ENCODE assay signal across 8 cellular contexts in the genomic region with DNA sequence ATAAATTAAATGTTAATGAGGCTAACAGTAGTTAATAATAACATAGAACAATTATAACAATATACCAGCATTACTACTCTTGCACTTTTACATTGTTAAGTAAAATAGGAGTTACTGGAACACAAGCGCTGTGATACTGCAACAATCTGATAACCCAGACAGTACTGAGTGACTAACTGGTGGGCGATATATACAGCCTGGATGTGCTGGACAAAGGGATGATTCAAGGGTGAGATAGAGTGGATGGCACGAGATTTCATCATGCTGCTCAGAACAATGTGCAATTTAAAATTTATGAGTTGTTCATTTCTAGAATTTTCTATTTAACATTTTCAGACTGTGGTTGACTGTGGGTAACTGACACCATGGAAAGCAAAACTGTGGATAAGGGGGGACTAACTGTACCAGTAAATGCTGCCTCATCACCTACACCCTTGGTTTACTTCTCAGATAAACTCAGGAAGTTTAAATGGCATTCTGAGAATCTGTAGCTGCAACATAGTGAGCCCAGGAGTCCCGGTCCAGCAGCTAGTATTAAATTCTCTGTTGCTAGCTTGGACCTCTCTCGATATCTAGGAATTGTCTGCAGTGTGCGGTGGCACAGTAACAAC. TPM values are rescaled to one million over a fixed set of nuclear protein-coding genes. Genes with fewer than 3 reads are reported as not detected.
DNase-seq lines count a peak whose midpoint lies in the region; ATAC-seq, FAIRE-seq and TF ChIP-seq lines count a peak whose summit lies in the region.
"Not testable (repeated sequence)": the region's sequence is repeated elsewhere in the genome, so short reads cannot be mapped to it uniquely, and the experiment has no call there.

No MANE protein-coding gene starts in this region.

- not testable (repeated sequence) for H4K91ac ChIP-seq in IMR-90 (ENCODE audit: insufficient read depth, low read depth, low read length)

- not testable (repeated sequence) for H3K27ac ChIP-seq in IMR-90 (ENCODE audit: insufficient read depth, low read length); K562 (ENCODE audit: extremely low read depth, low read depth, low read length); psoas muscle

- H3K9me3 ChIP-seq in IMR-90 (ENCODE audit: control insufficient read depth, insufficient read depth, low read length); K562 (replicated peaks; ENCODE audit: control insufficient read depth, insufficient read depth, low read depth, low read length); psoas muscle: not testable (repeated sequence)

- CTCF ChIA-PET in IMR-90 (lab: Yijun Ruan, JAX); activated CD8-positive, alpha-beta memory T cell treated with anti-CD3 and anti-CD28 coated beads, Interleukin-2, amount 10 ng/mL, durations not matched to agents 7 days and 5 days (lab: Charles Lee); K562 (lab: Yijun Ruan, JAX; ENCODE audit: low intra/inter-chr PET ratio): not testable (repeated sequence)

- TF ChIP-seq RAD21 in IMR-90 (IDR thresholded peaks at IDR 0.05; ENCODE audit: low read length); K562 (CRISPR knock-in tag; conservative IDR thresholded peaks at IDR 0.05 in 1 of 2, IDR thresholded peaks at IDR 0.05 in 1 of 2): not testable (repeated sequence)

- H3K4ac ChIP-seq in IMR-90 (ENCODE audit: low read depth, low read length): not testable (repeated sequence)

- not testable (repeated sequence) for H3K36me3 Mint-ChIP-seq in activated CD8-positive, alpha-beta memory T cell treated with anti-CD3 and anti-CD28 coated beads, Interleukin-2, amount 10 ng/mL, durations not matched to agents 7 days and 5 days; activated T-helper 17 cell treated with anti-CD3 and anti-CD28 coated beads, Interleukin-2, amount 50 U/mL, for 72 hours (ENCODE audit: low read depth)

- not testable (repeated sequence) for H3K9me3 Mint-ChIP-seq in activated CD8-positive, alpha-beta memory T cell treated with anti-CD3 and anti-CD28 coated beads, Interleukin-2, amount 10 ng/mL, durations not matched to agents 7 days and 5 days (ENCODE audit: low read depth); activated T-helper 17 cell treated with anti-CD3 and anti-CD28 coated beads, Interleukin-2, amount 50 U/mL, for 72 hours

- not testable (repeated sequence) for H3K27me3 ChIP-seq in IMR-90 (ENCODE audit: control insufficient read depth, insufficient read depth, low read length); K562 (ENCODE audit: control insufficient read depth in 2 of 2, insufficient read depth in 2 of 2, low read length in 2 of 2); psoas muscle (ENCODE audit: insufficient read depth in 3 of 3, low read length in 2 of 3)

- H2AK9ac ChIP-seq in IMR-90 (replicated peaks; ENCODE audit: low read depth, low read length, poor library complexity): not testable (repeated sequence)

- BruUV-seq in IMR-90 (replicated peaks; lab: Mats Ljungman, UMichigan); K562 (replicated peaks; lab: Mats Ljungman, UMichigan): not testable (repeated sequence)

- H3K14ac ChIP-seq in IMR-90 (replicated peaks; ENCODE audit: low read depth, low read length): not testable (repeated sequence)

- not testable (repeated sequence) for H4K20me1 ChIP-seq in IMR-90 (ENCODE audit: insufficient read depth, low read length); K562 (replicated peaks; ENCODE audit: control insufficient read depth, insufficient read depth, low read length)

- not testable (repeated sequence) for H2BK120ac ChIP-seq in IMR-90 (ENCODE audit: low read depth, low read length)

- H4K8ac ChIP-seq in IMR-90 (ENCODE audit: low read depth in 2 of 2, low read length in 2 of 2): not testable (repeated sequence)

- not testable (repeated sequence) for H2AFZ ChIP-seq in IMR-90 (replicated peaks; ENCODE audit: low read length, poor library complexity); K562 (ENCODE audit: low read depth, low read length)

- H2AK5ac ChIP-seq in IMR-90 (ENCODE audit: low read depth, low read length): not testable (repeated sequence)

- not testable (repeated sequence) for H3K4me1 Mint-ChIP-seq in activated CD8-positive, alpha-beta memory T cell treated with anti-CD3 and anti-CD28 coated beads, Interleukin-2, amount 10 ng/mL, durations not matched to agents 7 days and 5 days; activated T-helper 17 cell treated with anti-CD3 and anti-CD28 coated beads, Interleukin-2, amount 50 U/mL, for 72 hours

- H3K9me1 ChIP-seq in IMR-90 (ENCODE audit: insufficient read depth, low read length); K562 (ENCODE audit: control insufficient read depth, insufficient read depth, low read length): not testable (repeated sequence)

- H3K18ac ChIP-seq in IMR-90 (ENCODE audit: low read depth, low read length): not testable (repeated sequence)

- not testable (repeated sequence) for H3K56ac ChIP-seq in IMR-90 (ENCODE audit: extremely low read depth, insufficient read depth, low read length)

- TF ChIP-seq EP300 in K562 (IDR thresholded peaks at IDR 0.05; ENCODE audit: low read length): not testable (repeated sequence)

- H3K27me3 Mint-ChIP-seq in activated CD8-positive, alpha-beta memory T cell treated with anti-CD3 and anti-CD28 coated beads, Interleukin-2, amount 10 ng/mL, durations not matched to agents 7 days and 5 days; activated T-helper 17 cell treated with anti-CD3 and anti-CD28 coated beads, Interleukin-2, amount 50 U/mL, for 72 hours: not testable (repeated sequence)

- dilution Hi-C loops in IMR-90 (cut with HindIII; ENCODE audit: low sequenced_read_pairs, unreplicated experiment): not testable (repeated sequence)

- POLR2A ChIA-PET in IMR-90 (lab: Charles Lee; ENCODE audit: unreplicated experiment); K562 (lab: Yijun Ruan, JAX): not testable (repeated sequence)

- in situ Hi-C loops in IMR-90 (cut with MboI; ENCODE audit: low sequenced_read_pairs); K562 (cut with MboI): not testable (repeated sequence)

- not testable (repeated sequence) for H3K79me2 ChIP-seq in K562 (ENCODE audit: control insufficient read depth, insufficient read depth, low read length)

- not testable (repeated sequence) for H3K23ac ChIP-seq in IMR-90 (ENCODE audit: low read depth, low read length)

- not testable (repeated sequence) for TF ChIP-seq POLR2A in IMR-90 (IDR thresholded peaks at IDR 0.05; ENCODE audit: low read depth, low read length); K562 (conservative IDR thresholded peaks at IDR 0.05)

- not testable (repeated sequence) for H3K9ac ChIP-seq in IMR-90 (ENCODE audit: low read depth, low read length); K562 (ENCODE audit: insufficient read depth in 1 of 2, low read depth in 2 of 2, low read length in 2 of 2)

- intact Hi-C loops in IMR-90 (cut with micrococcal nuclease); K562 (cut with micrococcal nuclease); Right ventricle myocardium superior (cut with DNase I); psoas muscle (cut with DNase I): not testable (repeated sequence)

- not testable (repeated sequence) for H2BK15ac ChIP-seq in IMR-90 (ENCODE audit: low read depth, low read length)

- TF ChIP-seq CTCF in IMR-90 (conservative IDR thresholded peaks at IDR 0.05; ENCODE audit: low read depth, low read length); K562 (IDR thresholded peaks at IDR 0.05 in 2 of 3, conservative IDR thresholded peaks at IDR 0.05 in 1 of 3; ENCODE audit: insufficient read depth in 2 of 3, low read depth in 1 of 3, low read length in 3 of 3); psoas muscle (IDR thresholded peaks at IDR 0.05): not testable (repeated sequence)

- not testable (repeated sequence) for H2BK5ac ChIP-seq in IMR-90 (ENCODE audit: low read depth, low read length, poor library complexity, severe bottlenecking)

- not testable (repeated sequence) for H2BK20ac ChIP-seq in IMR-90 (ENCODE audit: low read depth, low read length)

- H3K36me3 ChIP-seq in IMR-90 (ENCODE audit: control insufficient read depth, insufficient read depth, low read length); K562 (ENCODE audit: control insufficient read depth, insufficient read depth, low read length); psoas muscle (ENCODE audit: insufficient read depth in 1 of 2, low read depth in 1 of 2): not testable (repeated sequence)

- not testable (repeated sequence) for H3K79me1 ChIP-seq in IMR-90 (ENCODE audit: low read depth in 1 of 2, low read length in 2 of 2)

- not testable (repeated sequence) for DNase-seq in IMR-90; activated CD8-positive, alpha-beta memory T cell treated with anti-CD3 and anti-CD28 coated beads, Interleukin-2, amount 10 ng/mL, durations not matched to agents 7 days and 5 days; K562 (ENCODE audit: extremely low read depth in 1 of 4, low spot score in 3 of 4); Right ventricle myocardium superior; psoas muscle; stimulated activated naive CD8-positive, alpha-beta T cell treated with anti-CD3 and anti-CD28 coated beads, Interleukin-15, Interleukin-2, amounts not matched to agents 100 U/mL and 50 U/mL, for 24 hours

- not testable (repeated sequence) for H3K27ac Mint-ChIP-seq in activated CD8-positive, alpha-beta memory T cell treated with anti-CD3 and anti-CD28 coated beads, Interleukin-2, amount 10 ng/mL, durations not matched to agents 7 days and 5 days; activated T-helper 17 cell treated with anti-CD3 and anti-CD28 coated beads, Interleukin-2, amount 50 U/mL, for 72 hours

- ATAC-seq in IMR-90 (ENCODE audit: low read depth): peak; percentile 80
- ATAC-seq in SK-N-SH treated with all-trans-retinoic acid at 6 μM for 48 hours: peak; percentile 63
- ATAC-seq in activated CD8-positive, alpha-beta memory T cell treated with anti-CD3 and anti-CD28 coated beads, Interleukin-2, amount 10 ng/mL, durations not matched to agents 7 days and 5 days: peak; percentile 53
- peak; percentile 72 for ATAC-seq in activated T-helper 17 cell treated with anti-CD3 and anti-CD28 coated beads, Interleukin-2, amount 50 U/mL, for 72 hours (replicated peaks)
- ATAC-seq in K562: peak; percentile 83
- peak; percentile 37 for ATAC-seq in Right ventricle myocardium superior (ENCODE audit: poor library complexity)
- peak in 3 of 4 donors; percentile 72 to 78 (median 74) for ATAC-seq in psoas muscle
- peak; percentile 63 for ATAC-seq in stimulated activated naive CD8-positive, alpha-beta T cell treated with anti-CD3 and anti-CD28 coated beads, Interleukin-15, Interleukin-2, amounts not matched to agents 100 U/mL and 50 U/mL, for 24 hours

- WGBS in IMR-90 (ENCODE audit: extremely low coverage in 2 of 2, insufficient read length in 1 of 2), 2 experiments: no CpG with 5 or more reads among the region's 6 CpGs
- WGBS in K562 (ENCODE audit: insufficient coverage, low coverage, missing lambda C conversion rate): no CpG with 5 or more reads among the region's 6 CpGs
- WGBS in psoas muscle, 3 donors: no CpG with 5 or more reads among the region's 6 CpGs

- not testable (repeated sequence) for H3K4me3 Mint-ChIP-seq in activated CD8-positive, alpha-beta memory T cell treated with anti-CD3 and anti-CD28 coated beads, Interleukin-2, amount 10 ng/mL, durations not matched to agents 7 days and 5 days; activated T-helper 17 cell treated with anti-CD3 and anti-CD28 coated beads, Interleukin-2, amount 50 U/mL, for 72 hours

- H3K4me3 ChIP-seq in IMR-90 (ENCODE audit: insufficient read depth, low read depth, low read length); K562; psoas muscle: not testable (repeated sequence)

- not testable (repeated sequence) for H3K4me1 ChIP-seq in IMR-90 (ENCODE audit: control insufficient read depth, insufficient read depth, low read length); K562 (replicated peaks in 1 of 2; ENCODE audit: control insufficient read depth in 2 of 2, insufficient read depth in 2 of 2, low read length in 2 of 2); psoas muscle

- not testable (repeated sequence) for H3K4me2 ChIP-seq in IMR-90 (ENCODE audit: low read depth, low read length); K562 (ENCODE audit: insufficient read depth, low read length)

- not testable (repeated sequence) for H4K5ac ChIP-seq in IMR-90 (ENCODE audit: low read depth, low read length)

- FAIRE-seq in K562 (lab: Jason Lieb, UNC): not testable (repeated sequence)

RNA-seq across cellular contexts. Expression of a gene that starts 24.8 kb away (rescaled TPM):
- total RNA-seq in IMR-90 (2012; rRNA removed): 71.4 and 74.4 TPM in 2 replicates
- 27.1 and 36.7 TPM in 2 replicates for polyA plus RNA-seq in IMR-90 (2012; rRNA removed)
- polyA plus RNA-seq in IMR-90 (2012; cell fraction: cytosol; rRNA removed): 13.4 and 40.4 TPM in 2 replicates
- 42.6 and 113 TPM in 2 replicates for polyA plus RNA-seq in IMR-90 (2012; cell fraction: nucleus; rRNA removed; ENCODE audit: low replicate concordance)
- total RNA-seq in activated CD8-positive, alpha-beta memory T cell treated with anti-CD3 and anti-CD28 coated beads, Interleukin-2, amount 10 ng/mL, durations not matched to agents 7 days and 5 days: 10 to 100 TPM; 25.9 to 40.8 TPM
- total RNA-seq in activated T-helper 17 cell treated with anti-CD3 and anti-CD28 coated beads, Interleukin-2, amount 50 U/mL, for 72 hours: 10 to 100 TPM; 47.2 to 66.0 TPM
- total RNA-seq in K562 (2011; cell fraction: chromatin; rRNA removed; ENCODE audit: low replicate concordance): 488 and 689 TPM in 2 replicates
- total RNA-seq in K562 (2011; cell fraction: nucleolus; rRNA removed): 235 and 253 TPM in 2 replicates
- total RNA-seq in K562 (2011; cell fraction: nucleoplasm; rRNA removed): 363 and 390 TPM in 2 replicates
- 148 and 160 TPM in 2 replicates for total RNA-seq in K562 (2014; rRNA removed)
- 260 and 272 TPM in 2 replicates for total RNA-seq in K562 (2014; rRNA removed; fragmentation: Illumina TruSeq; extraction: Trizol)
- total RNA-seq in K562 (2015; rRNA removed; fragmentation: Illumina TruSeq; extraction: Trizol): 198 and 200 TPM in 2 replicates
- total RNA-seq in K562 (2021): 355 and 362 TPM in 2 replicates
- 242 and 324 TPM in 2 replicates for polyA plus RNA-seq in K562 (2011; rRNA removed)
- 123 and 131 TPM in 2 replicates for polyA plus RNA-seq in K562 (2011; cell fraction: cytosol; rRNA removed)
- polyA plus RNA-seq in K562 (2011; cell fraction: nucleus; rRNA removed): 209 and 256 TPM in 2 replicates
- 223 and 364 TPM in 2 replicates for polyA plus RNA-seq in K562 (2012)
- 232 and 260 TPM in 2 replicates for polyA plus RNA-seq in K562 (2014; fragmentation: Illumina TruSeq; extraction: Trizol)
- polyA plus RNA-seq in K562 (2014; fragmentation: Nextera tagmentation; extraction: Ambion mirVana): 100 to 1,000 TPM; 225 to 334 TPM
- polyA plus RNA-seq in K562 (2014; rRNA removed): 202 and 205 TPM in 2 replicates
- 462 and 560 TPM in 2 replicates for polyA minus RNA-seq in K562 (2011; rRNA and poly(A)+ RNA removed)
- polyA minus RNA-seq in K562 (2011; cell fraction: cytosol; rRNA and poly(A)+ RNA removed): 187 TPM in 2 replicates
- 250 and 327 TPM in 2 replicates for polyA minus RNA-seq in K562 (2011; cell fraction: nucleus; rRNA and poly(A)+ RNA removed)
- 1,574 TPM for total RNA-seq in Right ventricle myocardium superior
- total RNA-seq in psoas muscle: 1,000 to 10,000 TPM; 1,830 to 3,658 (median 2,938) TPM
- 1,000 to 10,000 TPM in 2 of 3 donors, 100 to 1,000 TPM in 1; 368 to 2,569 (median 1,043) TPM for polyA plus RNA-seq in psoas muscle
